Comparison of ENCODE assay signal across 9 cellular contexts in the genomic region with DNA sequence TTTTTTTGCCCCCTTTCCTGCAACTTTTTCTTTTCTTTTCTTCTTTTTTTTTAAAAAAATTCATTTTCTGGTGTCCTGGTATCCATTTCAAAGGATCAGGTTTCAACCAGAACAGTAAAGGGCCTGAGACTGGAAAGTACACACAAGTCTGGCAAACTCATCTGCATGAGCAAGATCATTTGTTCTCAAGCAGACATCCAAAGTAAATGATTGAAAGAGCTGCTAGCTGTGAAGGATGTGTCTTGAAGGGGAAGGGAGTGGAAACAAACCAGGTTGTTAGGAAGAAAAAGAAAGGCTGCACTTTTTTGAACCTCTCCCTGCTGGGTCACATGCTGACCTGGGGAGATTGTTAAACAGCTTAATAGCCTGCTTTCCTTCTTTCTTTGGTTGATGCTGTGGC. TPM values are rescaled to one million over a fixed set of nuclear protein-coding genes. Genes with fewer than 3 reads are reported as not detected.
DNase-seq lines count a peak whose midpoint lies in the region; ATAC-seq and TF ChIP-seq lines count a peak whose summit lies in the region.
"Had no signal": no experiment of that assay in that cellular context is flagged by ENCODE, and none has a peak within 500 bp of the region (broad histone marks: within the 10 kb centered on the region; RNA-seq: fewer than 3 reads in every experiment).

No MANE protein-coding gene starts in this region.

- ATAC-seq in psoas muscle = no peak
- ATAC-seq in GM19397 (IDR thresholded peaks at IDR 0.05; ENCODE audit: unreplicated experiment) = no peak
- no peak for ATAC-seq in HG03095 (IDR thresholded peaks at IDR 0.05; ENCODE audit: unreplicated experiment)

- peak; percentile 63 for DNase-seq in GM23248
- no peak for DNase-seq in ascending aorta (ENCODE audit: low spot score in 2 of 2)
- DNase-seq in psoas muscle = no peak
- no peak for DNase-seq in GM19238 (ENCODE audit: insufficient read length, low spot score)
- no peak for DNase-seq in NCI-H1092 (lab: John Stamatoyannopoulos, UW)
- DNase-seq: SHP77 treated with DMSO at 0.1 percent for 48 hours had no signal

- H3K79me2 ChIP-seq in GM23248 (ENCODE audit: insufficient read depth) = peaks cover 98% of the 10 kb centered on the region

- intact Hi-C loops in ascending aorta (cut with DNase I) (no loop called here), psoas muscle (cut with DNase I) (no loop called here)

- in situ Hi-C loops in GM23248 (cut with MboI) = no loop called here

- H3K9ac ChIP-seq in GM23248 = peak overlapping the region; percentile 10; the same call in 1 of the 2 replicates

- H3K4me1 ChIP-seq in GM23248 (ENCODE audit: insufficient read depth) = peaks cover 65% of the 10 kb centered on the region
- H3K4me1 ChIP-seq in ascending aorta = peaks cover 5 to 39% of the 10 kb centered on the region in 2 donors
- H3K4me1 ChIP-seq in psoas muscle = peaks cover 65% of the 10 kb centered on the region

- no peaks in the 10 kb centered on the region for H3K9me3 ChIP-seq in GM23248 (ENCODE audit: low read depth)
- H3K9me3 ChIP-seq in ascending aorta = no peaks in the 10 kb centered on the region
- H3K9me3 ChIP-seq in iPS-18c (ENCODE audit: control insufficient read depth, insufficient read depth, low read length) = no peaks in the 10 kb centered on the region
- no peaks in the 10 kb centered on the region for H3K9me3 ChIP-seq in psoas muscle

- peak overlapping the region; percentile 81 for H3K4me2 ChIP-seq in GM23248 (ENCODE audit: unreplicated experiment)

- no peaks in the 10 kb centered on the region for H3K9me2 ChIP-seq in GM23248 (ENCODE audit: insufficient read depth)

- H3K27me3 ChIP-seq in GM23248 (replicated peaks; ENCODE audit: insufficient read depth) (no peaks in the 10 kb centered on the region), ascending aorta (no peaks in the 10 kb centered on the region), psoas muscle (ENCODE audit: insufficient read depth in 3 of 3, low read length in 2 of 3) (no peaks in the 10 kb centered on the region)

- peaks cover 5% of the 10 kb centered on the region; the same call in 1 of the 2 replicates for H3K36me3 ChIP-seq in GM23248 (ENCODE audit: low read depth)
- H3K36me3 ChIP-seq in ascending aorta = peaks cover 0 to 17% of the 10 kb centered on the region in 2 donors
- no peaks in the 10 kb centered on the region for H3K36me3 ChIP-seq in psoas muscle (ENCODE audit: insufficient read depth in 1 of 2, low read depth in 1 of 2)

- peaks cover 76% of the 10 kb centered on the region for H3F3A ChIP-seq in GM23248 (ENCODE audit: insufficient read depth)

- H3K4me3 ChIP-seq in GM23248 = no peak overlapping the region
- peak overlapping the region; percentile 8 to 89 for H3K4me3 ChIP-seq in ascending aorta
- 0 out of 2 replicates have a peak overlapping the region, but pooled peaks have one; percentile 10 for H3K4me3 ChIP-seq in iPS-18c (ENCODE audit: insufficient read depth, low read depth, low read length)
- H3K4me3 ChIP-seq in psoas muscle = no peak overlapping the region

- 0 out of 2 replicates have a peak, but pooled peaks cover 13% of the 10 kb centered on the region for H4K20me1 ChIP-seq in GM23248 (ENCODE audit: insufficient read depth)

- TF ChIP-seq CTCF in ascending aorta (IDR thresholded peaks at IDR 0.05) (no peak), psoas muscle (IDR thresholded peaks at IDR 0.05) (no peak)

- peak overlapping the region; percentile 53 for H3K27ac ChIP-seq in GM23248
- H3K27ac ChIP-seq in ascending aorta = peak overlapping the region; percentile 10 to 51
- H3K27ac ChIP-seq in psoas muscle = peak overlapping the region; percentile 36

- no peak overlapping the region for H2AFZ ChIP-seq in GM23248

RNA-seq across cellular contexts. Expression of a gene that starts 5.3 kb away (rescaled TPM):
- 118 and 136 TPM in 2 replicates for total RNA-seq in GM23248 (2014; rRNA removed; shearing (Covaris generic))
- 11.0 and 11.9 TPM in 2 replicates for polyA plus RNA-seq in GM23248 (2016; fragmentation: Nextera tagmentation; extraction: Ambion mirVana)
- total RNA-seq in ascending aorta = 516 TPM
- total RNA-seq in psoas muscle = 100 to 1,000 TPM in 2 of 4 donors, 10 to 100 TPM in 2; 28.6 to 124 (median 82.3) TPM
- polyA plus RNA-seq in psoas muscle = 10 to 100 TPM; 11.5 to 42.3 (median 32.1) TPM

Comparison
In these comparisons a context has a peak if more than half of its experiments do, and no peak if none do; other contexts are left out.
1. H3K4me3 ChIP-seq: peak in ascending aorta (2 of 2) and iPS-18c (single experiment); none in GM23248 (single experiment) and psoas muscle (single experiment).
2. Peak in every context shown above with its lines, with median percentiles within 50 percentile points of each other: H3K27ac ChIP-seq.